Comparison of ENCODE assay signal across 9 cellular contexts in the genomic region with DNA sequence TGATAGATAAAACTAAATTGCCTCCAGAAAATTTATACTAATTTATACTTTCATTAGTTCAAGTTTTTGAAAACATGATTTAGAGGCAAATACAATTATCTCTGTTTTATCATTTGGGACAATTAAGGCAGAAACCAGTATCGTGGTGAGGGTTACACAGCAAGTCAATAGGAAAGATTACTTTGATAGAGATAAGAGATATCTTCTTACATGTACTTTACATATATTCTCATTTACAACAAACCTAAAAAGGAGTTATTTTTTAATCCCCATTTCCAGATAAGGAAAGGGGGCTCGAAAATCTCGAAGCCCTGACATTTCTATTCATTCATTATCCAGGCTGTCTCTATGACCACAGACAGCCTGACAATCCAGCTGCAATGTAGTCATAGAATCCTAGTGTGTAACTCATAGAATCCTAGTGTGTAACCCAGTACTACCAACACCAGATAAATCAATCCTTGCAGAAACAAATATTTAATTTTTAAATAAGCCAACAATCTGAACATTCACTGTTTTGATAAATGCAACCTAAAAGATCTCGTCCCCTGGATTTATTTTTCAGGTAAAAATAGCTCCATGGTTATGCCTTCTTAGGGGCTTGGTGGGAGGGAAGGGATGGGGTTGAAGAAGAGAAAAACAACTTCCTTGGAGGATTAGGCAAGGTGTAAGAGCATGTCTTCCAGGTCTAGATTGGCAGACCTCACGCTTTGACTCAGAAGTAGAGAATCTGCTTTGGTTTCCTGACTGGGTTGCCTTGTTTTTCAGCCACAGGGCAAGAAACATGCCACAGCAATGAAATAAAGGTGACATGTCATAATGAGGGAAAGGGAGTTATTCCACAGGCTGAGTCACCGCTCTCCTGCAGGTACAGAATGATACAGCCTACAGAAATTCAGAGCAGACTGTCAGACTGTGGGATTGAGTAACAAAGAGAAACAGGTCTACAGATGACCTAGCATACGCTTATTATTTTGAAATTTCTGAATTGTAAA. TPM values are rescaled to one million over a fixed set of nuclear protein-coding genes. Genes with fewer than 3 reads are reported as not detected.
DNase-seq lines count a peak whose midpoint lies in the region; ATAC-seq and TF ChIP-seq lines count a peak whose summit lies in the region.
"Had no signal": no experiment of that assay in that cellular context is flagged by ENCODE, and none has a peak within 500 bp of the region (broad histone marks: within the 10 kb centered on the region; RNA-seq: fewer than 3 reads in every experiment).

No MANE protein-coding gene starts in this region.

- H3K9me3 Mint-ChIP-seq in activated T-cell treated with anti-CD3 and anti-CD28 coated beads, Interleukin-2, amount 50 U/mL, for 72 hours = peaks cover 0 to 2% of the 10 kb centered on the region in 2 donors
- H3K9me3 Mint-ChIP-seq in activated T-cell treated with anti-CD3 and anti-CD28 coated beads, Interleukin-2, amount 50 U/mL, for 24 hours = peaks cover 2% of the 10 kb centered on the region

- H3K36me3 Mint-ChIP-seq in activated T-cell treated with anti-CD3 and anti-CD28 coated beads, Interleukin-2, amount 50 U/mL, for 72 hours (ENCODE audit: insufficient read depth in 2 of 2) = no peaks in the 10 kb centered on the region
- no peaks in the 10 kb centered on the region for H3K36me3 Mint-ChIP-seq in activated T-cell treated with anti-CD3 and anti-CD28 coated beads, Interleukin-2, amount 50 U/mL, for 24 hours (ENCODE audit: low read depth)

- peaks cover 8% of the 10 kb centered on the region for H3K4me1 Mint-ChIP-seq in activated T-cell treated with anti-CD3 and anti-CD28 coated beads, Interleukin-2, amount 50 U/mL, for 72 hours (ENCODE audit: low read depth)
- H3K4me1 Mint-ChIP-seq in activated T-cell treated with anti-CD3 and anti-CD28 coated beads, Interleukin-2, amount 50 U/mL, for 24 hours (ENCODE audit: low read depth) = peaks cover 5% of the 10 kb centered on the region

- H3K4me3 Mint-ChIP-seq in activated T-cell treated with anti-CD3 and anti-CD28 coated beads, Interleukin-2, amount 50 U/mL, for 72 hours = no peak overlapping the region
- H3K4me3 Mint-ChIP-seq in activated T-cell treated with anti-CD3 and anti-CD28 coated beads, Interleukin-2, amount 50 U/mL, for 24 hours = no peak overlapping the region

- in situ Hi-C loops in GM13977 (cut with MboI; ENCODE audit: low pct_unique_long_range_greater_than_20kb, low sequenced_read_pairs, unreplicated experiment) = no loop called here

- ATAC-seq in activated T-cell treated with anti-CD3 and anti-CD28 coated beads, Interleukin-2, amount 50 U/mL, for 72 hours (replicated peaks in 1 of 2) = peak; percentile 84 to 95

- no peak overlapping the region for H3K27ac Mint-ChIP-seq in activated T-cell treated with anti-CD3 and anti-CD28 coated beads, Interleukin-2, amount 50 U/mL, for 72 hours
- H3K27ac Mint-ChIP-seq in activated T-cell treated with anti-CD3 and anti-CD28 coated beads, Interleukin-2, amount 50 U/mL, for 24 hours = no peak overlapping the region

- H3K27me3 Mint-ChIP-seq in activated T-cell treated with anti-CD3 and anti-CD28 coated beads, Interleukin-2, amount 50 U/mL, for 72 hours (ENCODE audit: low read depth) = no peaks in the 10 kb centered on the region
- no peaks in the 10 kb centered on the region for H3K27me3 Mint-ChIP-seq in activated T-cell treated with anti-CD3 and anti-CD28 coated beads, Interleukin-2, amount 50 U/mL, for 24 hours

- DNase-seq in activated T-cell treated with anti-CD3 and anti-CD28 coated beads, Interleukin-2, amount 50 U/mL, for 72 hours = peak; percentile 16 to 43
- DNase-seq in activated T-cell treated with anti-CD3 and anti-CD28 coated beads, Interleukin-2, amount 50 U/mL, for 24 hours = no peak
- DNase-seq in SW 1271 (lab: John Stamatoyannopoulos, UW) = peak; percentile 86 to 94
- DNase-seq in glomerular visceral epithelial cell (ENCODE audit: extremely low spot score) = peak; percentile 96
- DNase-seq in superior temporal gyrus (ENCODE audit: extremely low spot score) = peak; percentile 63
- no peak for DNase-seq in GM13977 (ENCODE audit: low spot score)
- DNase-seq in activated T-cell treated with anti-CD3 and anti-CD28 coated beads, Interleukin-2, amount 50 U/mL, for 1 hour = no peak
- no peak for DNase-seq in NOMO-1 (lab: John Stamatoyannopoulos, UW; ENCODE audit: unreplicated experiment in 2 of 2)
- DNase-seq: right lobe of liver had no signal

- TF ChIP-seq CTCF in GM13977 (IDR thresholded peaks at IDR 0.05; ENCODE audit: extremely low read depth, insufficient read depth, missing control alignments) = no peak

RNA-seq across cellular contexts. Expression of a gene that starts 45.6 kb away (rescaled TPM):
- 100 to 1,000 TPM; 238 to 283 TPM for total RNA-seq in activated T-cell treated with anti-CD3 and anti-CD28 coated beads, Interleukin-2, amount 50 U/mL, for 72 hours

Comparison
In these comparisons a context has a peak if more than half of its experiments do, and no peak if none do; other contexts are left out.
1. DNase-seq: peak in activated T-cell treated with anti-CD3 and anti-CD28 coated beads, Interleukin-2, amount 50 U/mL, for 72 hours (2 of 2), SW 1271 (2 of 2), glomerular visceral epithelial cell (single experiment) and superior temporal gyrus (single experiment); none in activated T-cell treated with anti-CD3 and anti-CD28 coated beads, Interleukin-2, amount 50 U/mL, for 24 hours (single experiment), GM13977 (single experiment), activated T-cell treated with anti-CD3 and anti-CD28 coated beads, Interleukin-2, amount 50 U/mL, for 1 hour (single experiment) and NOMO-1 (0 of 2).